8 cellular contexts compared by ENCODE assay signal in the genomic region with DNA sequence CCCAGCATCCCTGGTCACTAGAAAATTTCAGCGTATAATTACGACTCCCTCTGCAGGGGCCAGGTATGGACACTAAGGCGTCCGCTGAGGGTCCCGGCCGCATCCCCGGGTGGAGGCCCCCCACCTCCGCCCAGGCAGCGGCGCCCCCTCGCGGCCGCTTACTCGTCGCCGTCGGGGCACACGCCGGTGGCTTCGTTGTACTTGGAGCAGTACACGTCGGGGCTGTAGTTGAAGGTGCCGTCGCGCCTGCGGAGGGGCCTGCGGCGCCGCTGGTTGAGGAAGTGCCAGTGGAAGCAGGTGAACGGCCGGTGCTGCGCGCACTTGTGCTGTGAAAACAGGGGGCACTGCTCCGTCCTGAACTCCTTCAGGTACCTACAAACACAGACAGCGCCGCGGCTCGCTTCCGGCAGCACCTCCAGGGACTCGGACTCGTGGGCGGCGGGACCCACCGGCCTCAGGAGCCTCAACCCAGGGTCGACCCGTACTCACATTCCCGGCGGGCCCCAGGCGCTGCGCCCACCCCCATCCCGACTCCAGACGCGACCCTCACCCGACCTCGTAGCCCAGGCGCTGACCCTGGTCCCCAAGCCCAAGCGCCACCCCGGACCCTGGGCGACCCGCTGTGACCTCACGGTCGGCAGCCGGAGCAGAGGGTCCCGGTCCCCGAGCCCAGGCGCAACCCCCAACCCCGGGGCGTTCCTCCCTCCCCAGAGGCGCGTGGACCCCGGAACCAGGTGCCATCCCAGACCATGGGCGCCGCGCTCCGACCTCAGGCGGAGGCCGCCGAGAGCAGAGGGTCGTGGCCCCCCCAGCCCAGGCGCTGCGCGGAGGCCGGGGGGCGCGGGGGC. TPM values are rescaled to one million over a fixed set of nuclear protein-coding genes. Genes with fewer than 3 reads are reported as not detected.
A peak's percentile ranks its signal among the peaks of the same experiment; 100 is the strongest.
DNase-seq lines count a peak whose midpoint lies in the region; ATAC-seq, FAIRE-seq and TF ChIP-seq lines count a peak whose summit lies in the region.

No MANE protein-coding gene starts in this region.

- peaks cover 29% of the 10 kb centered on the region for H3K4me1 Mint-ChIP-seq in activated CD8-positive, alpha-beta T cell treated with anti-CD3 and anti-CD28 coated beads for 36 hours (ENCODE audit: low read depth)
- H3K4me1 Mint-ChIP-seq in stimulated activated memory B cell treated with anti-CD40 and anti-IgM and Interleukin-4, amounts not matched to agents 10 μg/mL and 1 μg/mL and 100 μg/mL, for 72 hours = peaks cover 34% of the 10 kb centered on the region

- DNase-seq in NCI-H2227 treated with DMSO at 0.1 percent for 48 hours (lab: John Stamatoyannopoulos, UW) (peak; percentile 41), H1 (ENCODE audit: low read depth in 1 of 2, low spot score in 2 of 2) (peak; percentile 43 to 88), mucosa of descending colon (peak; percentile 70 to 86 (median 80)), H4 (ENCODE audit: low spot score) (no peak)
- DNase-seq in activated CD8-positive, alpha-beta T cell treated with anti-CD3 and anti-CD28 coated beads for 36 hours = peak; percentile 81

- H3K4me2 ChIP-seq in DOHH2 (ENCODE audit: low read length) (peak overlapping the region; percentile 88), H1 (ENCODE audit: insufficient read depth in 1 of 2, low read depth in 2 of 2, low read length in 2 of 2) (peak overlapping the region; percentile 22 to 63)

- ATAC-seq in activated CD8-positive, alpha-beta T cell treated with anti-CD3 and anti-CD28 coated beads for 36 hours = peak; percentile 70
- peak; percentile 80 for ATAC-seq in mucosa of descending colon
- peak; percentile 75 for ATAC-seq in stimulated activated memory B cell treated with anti-CD40 and anti-IgM and Interleukin-4, amounts not matched to agents 10 μg/mL and 1 μg/mL and 100 μg/mL, for 72 hours

- intact Hi-C loops in activated CD8-positive, alpha-beta T cell treated with anti-CD3 and anti-CD28 coated beads for 36 hours (cut with micrococcal nuclease) = no loop called here
- intact Hi-C loops in mucosa of descending colon (cut with DNase I, micrococcal nuclease) = no loop called here

- peak overlapping the region; percentile 85 for H3K27ac Mint-ChIP-seq in activated CD8-positive, alpha-beta T cell treated with anti-CD3 and anti-CD28 coated beads for 36 hours
- peak overlapping the region; percentile 90 for H3K27ac Mint-ChIP-seq in stimulated activated memory B cell treated with anti-CD40 and anti-IgM and Interleukin-4, amounts not matched to agents 10 μg/mL and 1 μg/mL and 100 μg/mL, for 72 hours

- H3K4me1 ChIP-seq in DOHH2 (ENCODE audit: control insufficient read depth, low read length) = peaks cover 22% of the 10 kb centered on the region
- H3K4me1 ChIP-seq in HEK293 (ENCODE audit: control insufficient read depth, insufficient read depth, low read length) = peaks cover 3% of the 10 kb centered on the region; the same call in 1 of the 2 replicates
- peaks cover 0 to 3% (median 1%) of the 10 kb centered on the region in 4 experiments; a peak in 1 of 7 replicates for H3K4me1 ChIP-seq in H1 (replicated peaks in 1 of 4; ENCODE audit: control insufficient read depth in 3 of 4, insufficient read depth in 4 of 4, low read length in 3 of 4)
- peaks cover 2% of the 10 kb centered on the region for H3K4me1 ChIP-seq in mucosa of descending colon (ENCODE audit: low read depth)

- TF ChIP-seq CTCF in DOHH2 (IDR thresholded peaks at IDR 0.05; ENCODE audit: low read depth, low read length, poor library complexity, severe bottlenecking) = peak; percentile 83
- TF ChIP-seq CTCF in HEK293 (tag by site-specific recombination; IDR thresholded peaks at IDR 0.05) = peak; percentile 87
- peak; percentile 93 for TF ChIP-seq CTCF in activated CD8-positive, alpha-beta T cell treated with anti-CD3 and anti-CD28 coated beads for 36 hours (IDR thresholded peaks at IDR 0.05)
- peak; percentile 73 to 82 (median 80) for TF ChIP-seq CTCF in H1 (IDR thresholded peaks at IDR 0.05; ENCODE audit: control extremely low read depth in 1 of 3, insufficient read depth in 1 of 3, low read depth in 1 of 3, low read length in 3 of 3)
- peak; percentile 44 for TF ChIP-seq CTCF in mucosa of descending colon (IDR thresholded peaks at IDR 0.05)

- H4K91ac ChIP-seq in H1 (replicated peaks; ENCODE audit: insufficient read length, low read length) = peak overlapping the region; percentile 15

- TF ChIP-seq POLR2A in H1 (IDR thresholded peaks at IDR 0.05; ENCODE audit: control extremely low read depth in 1 of 2, low read depth in 2 of 2, low read length in 2 of 2) = no peak

- WGBS in H1 (ENCODE audit: extremely low coverage in 1 of 2, insufficient coverage in 1 of 2, insufficient read length in 1 of 2, insufficient replicate concordance in 2 of 2, low coverage in 1 of 2, low lambda C conversion rate in 2 of 2, missing lambda C conversion rate in 1 of 2), 2 experiments = 9% methylated on average over 64 of the region's 85 CpGs; no CpG with 5 or more reads in 1 of the 2 experiments

- H4K20me1 ChIP-seq in DOHH2 (ENCODE audit: control insufficient read depth, insufficient read depth, low read depth, low read length) = no peaks in the 10 kb centered on the region
- peaks cover 2 to 10% of the 10 kb centered on the region in 2 experiments for H4K20me1 ChIP-seq in H1 (replicated peaks in 1 of 2; ENCODE audit: control insufficient read depth in 1 of 2, insufficient read depth in 2 of 2, low read length in 2 of 2)

- no peak overlapping the region for H2AK5ac ChIP-seq in H1 (ENCODE audit: low read depth, low read length)

- H3K56ac ChIP-seq in H1 (replicated peaks; ENCODE audit: insufficient read length, low read depth, low read length) = peak overlapping the region; percentile 46

- H3K9me3 ChIP-seq in DOHH2 (ENCODE audit: control insufficient read depth, insufficient read depth, low read length) = no peaks in the 10 kb centered on the region
- H3K9me3 ChIP-seq in HEK293 (ENCODE audit: control insufficient read depth, insufficient read depth, low read depth, low read length) = no peaks in the 10 kb centered on the region
- no peaks in the 10 kb centered on the region for H3K9me3 ChIP-seq in H1 (ENCODE audit: insufficient read depth in 2 of 2, low read depth in 1 of 2, low read length in 1 of 2)
- no peaks in the 10 kb centered on the region for H3K9me3 ChIP-seq in mucosa of descending colon

- H3K4me3 Mint-ChIP-seq in activated CD8-positive, alpha-beta T cell treated with anti-CD3 and anti-CD28 coated beads for 36 hours = peak overlapping the region; percentile 83
- H3K4me3 Mint-ChIP-seq in stimulated activated memory B cell treated with anti-CD40 and anti-IgM and Interleukin-4, amounts not matched to agents 10 μg/mL and 1 μg/mL and 100 μg/mL, for 72 hours = peak overlapping the region; percentile 85

- H3K4ac ChIP-seq in H1 (replicated peaks; ENCODE audit: insufficient read length, low read depth, low read length) = no peak overlapping the region

- no peak overlapping the region for H3K23ac ChIP-seq in H1 (ENCODE audit: insufficient read length)

- no peak overlapping the region for H2BK20ac ChIP-seq in H1 (ENCODE audit: low read length)

- H3K9me3 Mint-ChIP-seq in activated CD8-positive, alpha-beta T cell treated with anti-CD3 and anti-CD28 coated beads for 36 hours = no peaks in the 10 kb centered on the region
- no peaks in the 10 kb centered on the region for H3K9me3 Mint-ChIP-seq in stimulated activated memory B cell treated with anti-CD40 and anti-IgM and Interleukin-4, amounts not matched to agents 10 μg/mL and 1 μg/mL and 100 μg/mL, for 72 hours

- H3K27ac ChIP-seq in DOHH2 (ENCODE audit: low read depth, low read length) (no peak overlapping the region), HEK293 (ENCODE audit: extremely low read depth, low read depth, low read length) (peak overlapping the region; percentile 70; the same call in 1 of the 2 replicates), H1 (ENCODE audit: low read depth, low read length) (no peak overlapping the region; the same call in 1 of the 2 replicates)

- H3K79me1 ChIP-seq in H1 (ENCODE audit: low read depth, low read length) = peaks cover 4% of the 10 kb centered on the region; the same call in 1 of the 2 replicates

- no peaks in the 10 kb centered on the region for H3K9me2 ChIP-seq in DOHH2 (replicated peaks; ENCODE audit: control insufficient read depth, low read length)

- peak overlapping the region; percentile 60; the same call in 1 of the 2 replicates for H2BK12ac ChIP-seq in H1 (ENCODE audit: low read depth, low read length)

- H3K18ac ChIP-seq in H1 (ENCODE audit: extremely low read depth, low read length) = no peak overlapping the region; the same call in 1 of the 2 replicates

- TF ChIP-seq EP300 in H1 (IDR thresholded peaks at IDR 0.05; ENCODE audit: borderline replicate concordance in 1 of 2, low read depth in 2 of 2, low read length in 2 of 2) = 0 out of 3 replicates have a peak, but pooled peaks of 1 of the 2 experiments have one; percentile 24

- H3K14ac ChIP-seq in H1 (ENCODE audit: insufficient read length) = no peak overlapping the region

- peak overlapping the region; percentile 86 for H4K8ac ChIP-seq in H1 (ENCODE audit: extremely low read depth, insufficient read depth, low read length)

- peaks cover 20% of the 10 kb centered on the region for H3F3A ChIP-seq in DOHH2 (ENCODE audit: control insufficient read depth, insufficient read depth)

- no peaks in the 10 kb centered on the region for H3K27me3 Mint-ChIP-seq in activated CD8-positive, alpha-beta T cell treated with anti-CD3 and anti-CD28 coated beads for 36 hours
- no peaks in the 10 kb centered on the region for H3K27me3 Mint-ChIP-seq in stimulated activated memory B cell treated with anti-CD40 and anti-IgM and Interleukin-4, amounts not matched to agents 10 μg/mL and 1 μg/mL and 100 μg/mL, for 72 hours

- peaks cover 4% of the 10 kb centered on the region; the same call in 1 of the 2 replicates for H3K36me3 ChIP-seq in DOHH2 (ENCODE audit: control insufficient read depth, low read length)
- H3K36me3 ChIP-seq in HEK293 (ENCODE audit: control insufficient read depth in 2 of 2, insufficient read depth in 1 of 2, low read length in 2 of 2) = peaks cover 0 to 12% of the 10 kb centered on the region in 2 experiments; a peak in 2 of 3 replicates
- no peaks in the 10 kb centered on the region; a peak in 3 of 8 replicates for H3K36me3 ChIP-seq in H1 (ENCODE audit: control insufficient read depth in 2 of 4, insufficient read depth in 4 of 4, low read length in 3 of 4)
- H3K36me3 ChIP-seq in mucosa of descending colon (ENCODE audit: low read depth) = no peaks in the 10 kb centered on the region

- no peak overlapping the region for H2BK5ac ChIP-seq in H1 (ENCODE audit: low read depth, low read length)

- no peak overlapping the region for H2BK15ac ChIP-seq in H1 (ENCODE audit: low read length)

- H3K23me2 ChIP-seq in H1 (ENCODE audit: low read depth, low read length) = peaks cover 2% of the 10 kb centered on the region; the same call in 1 of the 2 replicates

- H3K9ac ChIP-seq in H1 (replicated peaks in 1 of 4; ENCODE audit: extremely low read depth in 1 of 4, low read depth in 3 of 4, low read length in 3 of 4) = peak overlapping the region in 3 of 4 experiments; percentile 54 to 89 (median 71); a peak in 4 of 7 replicates

- no peak for FAIRE-seq in H1 (lab: Jason Lieb, UNC)

- peak overlapping the region; percentile 11 for H4K5ac ChIP-seq in H1 (ENCODE audit: insufficient read length, low read depth, low read length)

- POLR2A ChIA-PET in HEK293 (lab: Yijun Ruan, JAX) = no interaction called here
- POLR2A ChIA-PET in activated CD8-positive, alpha-beta T cell treated with anti-CD3 and anti-CD28 coated beads for 36 hours (lab: Charles Lee) = no interaction called here
- POLR2A ChIA-PET in H1 (lab: Charles Lee; ENCODE audit: partially characterized antibody) = no interaction called here

- H2AFZ ChIP-seq in H1 (ENCODE audit: low read length) = no peak overlapping the region

- H3K4me3 ChIP-seq in DOHH2 (ENCODE audit: low read length) (peak overlapping the region; percentile 96), HEK293 (ENCODE audit: low read depth, low read length) (peak overlapping the region; percentile 91), H1 (ENCODE audit: extremely low read depth in 1 of 4, insufficient read depth in 2 of 4, low read depth in 3 of 4, low read length in 4 of 4) (peak overlapping the region; percentile 62 to 98 (median 78)), mucosa of descending colon (peak overlapping the region; percentile 89)

- no peak overlapping the region for H2BK120ac ChIP-seq in H1 (replicated peaks; ENCODE audit: low read depth, low read length)

- peak; percentile 54 to 68 for TF ChIP-seq RAD21 in H1 (IDR thresholded peaks at IDR 0.05 in 1 of 2, conservative IDR thresholded peaks at IDR 0.05 in 1 of 2; ENCODE audit: low read depth in 2 of 2, low read length in 2 of 2)

- peaks cover 7% of the 10 kb centered on the region for H3K36me3 Mint-ChIP-seq in activated CD8-positive, alpha-beta T cell treated with anti-CD3 and anti-CD28 coated beads for 36 hours (ENCODE audit: low read depth)
- H3K36me3 Mint-ChIP-seq in stimulated activated memory B cell treated with anti-CD40 and anti-IgM and Interleukin-4, amounts not matched to agents 10 μg/mL and 1 μg/mL and 100 μg/mL, for 72 hours = peaks cover 6% of the 10 kb centered on the region

- CTCF ChIA-PET in HEK293 (lab: Yijun Ruan, JAX) = interaction anchor here (0.6 to 1.5 kb wide), 2 partner anchors 50 to 88 kb away, joined by 4 read pairs; no protein-coding TSS in a partner anchor
- CTCF ChIA-PET in activated CD8-positive, alpha-beta T cell treated with anti-CD3 and anti-CD28 coated beads for 36 hours (lab: Charles Lee) = interaction anchor here (1.3 to 1.5 kb wide), 2 partner anchors 34 to 50 kb away, joined by 3 to 6 read pairs; no protein-coding TSS in a partner anchor
- CTCF ChIA-PET in H1 (lab: Charles Lee; ENCODE audit: partially characterized antibody) = interaction anchor here (1.8 to 3.2 kb wide), 2 partner anchors 50 to 83 kb away, joined by 3 to 8 read pairs; no protein-coding TSS in a partner anchor

- H3K79me2 ChIP-seq in DOHH2 (ENCODE audit: control insufficient read depth, low read length) = peaks cover 36% of the 10 kb centered on the region
- H3K79me2 ChIP-seq in H1 (ENCODE audit: control insufficient read depth in 1 of 2, insufficient read depth in 2 of 2, low read length in 2 of 2) = peaks cover 0 to 9% of the 10 kb centered on the region in 2 experiments; a peak in 2 of 4 replicates

- H3K27me3 ChIP-seq in DOHH2 (ENCODE audit: control insufficient read depth, low read length) = no peaks in the 10 kb centered on the region
- H3K27me3 ChIP-seq in H1 (replicated peaks in 1 of 4; ENCODE audit: control insufficient read depth in 3 of 4, extremely low read depth in 1 of 4, insufficient read depth in 3 of 4, low read length in 3 of 4) = no peaks in the 10 kb centered on the region

RNA-seq across cellular contexts. Expression of a gene that starts 0.6 kb away (rescaled TPM):
- 10 to 100 TPM; 32.4 to 38.1 TPM for total RNA-seq in activated CD8-positive, alpha-beta T cell treated with anti-CD3 and anti-CD28 coated beads for 36 hours
- 31.8 and 32.1 TPM in 2 replicates for total RNA-seq in H1 (2021; fragmentation: NEBNext Ultra II Directional; extraction: Animal tissue kit (Norgen Biotek cat#: 25700))
- polyA plus RNA-seq in H1 (2011; rRNA removed) = 25.1 and 32.0 TPM in 2 replicates
- polyA plus RNA-seq in H1 (2011; cell fraction: cytosol; rRNA removed) = 32.1 TPM
- 126 TPM for polyA plus RNA-seq in H1 (2011; cell fraction: nucleus; rRNA removed)
- polyA plus RNA-seq in H1 (2012, experiment 1 of 2) = 11.6 to 23.0 TPM (median 17.3 TPM) in 4 replicates
- 8.4 TPM for polyA plus RNA-seq in H1 (2012, experiment 2 of 2)
- 15.8 TPM for polyA plus RNA-seq in H1 (2013, experiment 1 of 2)
- 13.7 TPM for polyA plus RNA-seq in H1 (2013, experiment 2 of 2)
- 7.3 and 13.6 TPM in 2 replicates for polyA minus RNA-seq in H1 (2011; rRNA and poly(A)+ RNA removed)
- 30.1 TPM for polyA minus RNA-seq in H1 (2011; cell fraction: cytosol; rRNA and poly(A)+ RNA removed)
- 31.8 TPM for polyA minus RNA-seq in H1 (2011; cell fraction: nucleus; rRNA and poly(A)+ RNA removed)
- 10 to 100 TPM; 16.2 to 36.5 (median 28.2) TPM for total RNA-seq in mucosa of descending colon
- 12.4 and 14.4 TPM in 2 replicates for total RNA-seq in H4 (2014; rRNA removed; shearing (Covaris generic))

RNA-seq across cellular contexts. Expression of a gene that starts 6.6 kb away (rescaled TPM):
- total RNA-seq in activated CD8-positive, alpha-beta T cell treated with anti-CD3 and anti-CD28 coated beads for 36 hours = 10 to 100 TPM; 16.4 to 17.8 TPM
- 13.4 and 14.9 TPM in 2 replicates for total RNA-seq in H1 (2021; fragmentation: NEBNext Ultra II Directional; extraction: Animal tissue kit (Norgen Biotek cat#: 25700))
- polyA plus RNA-seq in H1 (2011; rRNA removed) = 33.8 and 35.0 TPM in 2 replicates
- polyA plus RNA-seq in H1 (2011; cell fraction: cytosol; rRNA removed) = 31.5 TPM
- polyA plus RNA-seq in H1 (2011; cell fraction: nucleus; rRNA removed) = 22.3 TPM
- 15.3 to 20.8 TPM (median 19.9 TPM) in 4 replicates for polyA plus RNA-seq in H1 (2012, experiment 1 of 2)
- polyA plus RNA-seq in H1 (2012, experiment 2 of 2) = 16.5 TPM
- 18.8 TPM for polyA plus RNA-seq in H1 (2013, experiment 1 of 2)
- 20.4 TPM for polyA plus RNA-seq in H1 (2013, experiment 2 of 2)
- polyA minus RNA-seq in H1 (2011; rRNA and poly(A)+ RNA removed) = 7.0 and 7.6 TPM in 2 replicates
- polyA minus RNA-seq in H1 (2011; cell fraction: cytosol; rRNA and poly(A)+ RNA removed) = 8.1 TPM
- polyA minus RNA-seq in H1 (2011; cell fraction: nucleus; rRNA and poly(A)+ RNA removed) = 13.3 TPM
- total RNA-seq in mucosa of descending colon = 10 to 100 TPM; 10.3 to 14.4 (median 11.0) TPM
- total RNA-seq in H4 (2014; rRNA removed; shearing (Covaris generic)) = 24.8 and 40.7 TPM in 2 replicates

RNA-seq across cellular contexts. Expression of a gene that starts 17.0 kb away (rescaled TPM):
- under 1 TPM in 1 of 2 experiments, not detected in 1; 0.29 TPM for total RNA-seq in activated CD8-positive, alpha-beta T cell treated with anti-CD3 and anti-CD28 coated beads for 36 hours
- total RNA-seq in H1 (2021; fragmentation: NEBNext Ultra II Directional; extraction: Animal tissue kit (Norgen Biotek cat#: 25700)) = not detected in 2 replicates
- not detected in 2 replicates for polyA plus RNA-seq in H1 (2011; rRNA removed)
- not detected for polyA plus RNA-seq in H1 (2011; cell fraction: cytosol; rRNA removed)
- not detected for polyA plus RNA-seq in H1 (2011; cell fraction: nucleus; rRNA removed)
- polyA plus RNA-seq in H1 (2012, experiment 1 of 2) = not detected in 4 replicates
- polyA plus RNA-seq in H1 (2012, experiment 2 of 2) = not detected
- polyA plus RNA-seq in H1 (2013, experiment 1 of 2) = not detected
- not detected for polyA plus RNA-seq in H1 (2013, experiment 2 of 2)
- polyA minus RNA-seq in H1 (2011; rRNA and poly(A)+ RNA removed) = not detected in 2 replicates
- polyA minus RNA-seq in H1 (2011; cell fraction: cytosol; rRNA and poly(A)+ RNA removed) = not detected
- not detected for polyA minus RNA-seq in H1 (2011; cell fraction: nucleus; rRNA and poly(A)+ RNA removed)
- total RNA-seq in mucosa of descending colon = under 1 TPM in 1 of 3 donors, not detected in 2; 0.34 TPM
- total RNA-seq in H4 (2014; rRNA removed; shearing (Covaris generic)) = not detected in 2 replicates

RNA-seq across cellular contexts. Expression of a gene that starts 30.4 kb away (rescaled TPM):
- total RNA-seq in activated CD8-positive, alpha-beta T cell treated with anti-CD3 and anti-CD28 coated beads for 36 hours = 1 to 10 TPM; 1.3 to 1.4 TPM
- total RNA-seq in H1 (2021; fragmentation: NEBNext Ultra II Directional; extraction: Animal tissue kit (Norgen Biotek cat#: 25700)) = 0.88 and 1.3 TPM in 2 replicates
- polyA plus RNA-seq in H1 (2011; rRNA removed) = 0.15 and 0.58 TPM in 2 replicates
- polyA plus RNA-seq in H1 (2011; cell fraction: cytosol; rRNA removed) = 0.56 TPM
- polyA plus RNA-seq in H1 (2011; cell fraction: nucleus; rRNA removed) = 2.4 TPM
- 0.43 to 1.3 TPM (median 0.79 TPM) in 4 replicates for polyA plus RNA-seq in H1 (2012, experiment 1 of 2)
- polyA plus RNA-seq in H1 (2012, experiment 2 of 2) = 0.05 TPM
- 0.16 TPM for polyA plus RNA-seq in H1 (2013, experiment 1 of 2)
- 0.13 TPM for polyA plus RNA-seq in H1 (2013, experiment 2 of 2)
- polyA minus RNA-seq in H1 (2011; rRNA and poly(A)+ RNA removed) = not detected in 2 replicates
- polyA minus RNA-seq in H1 (2011; cell fraction: cytosol; rRNA and poly(A)+ RNA removed) = not detected
- not detected for polyA minus RNA-seq in H1 (2011; cell fraction: nucleus; rRNA and poly(A)+ RNA removed)
- total RNA-seq in mucosa of descending colon = 1 to 10 TPM in 2 of 3 donors, under 1 TPM in 1; 0.43 to 2.4 (median 1.1) TPM
- not detected in 2 replicates for total RNA-seq in H4 (2014; rRNA removed; shearing (Covaris generic))
